ENCODE assay signal across 8 cellular contexts in the genomic region with DNA sequence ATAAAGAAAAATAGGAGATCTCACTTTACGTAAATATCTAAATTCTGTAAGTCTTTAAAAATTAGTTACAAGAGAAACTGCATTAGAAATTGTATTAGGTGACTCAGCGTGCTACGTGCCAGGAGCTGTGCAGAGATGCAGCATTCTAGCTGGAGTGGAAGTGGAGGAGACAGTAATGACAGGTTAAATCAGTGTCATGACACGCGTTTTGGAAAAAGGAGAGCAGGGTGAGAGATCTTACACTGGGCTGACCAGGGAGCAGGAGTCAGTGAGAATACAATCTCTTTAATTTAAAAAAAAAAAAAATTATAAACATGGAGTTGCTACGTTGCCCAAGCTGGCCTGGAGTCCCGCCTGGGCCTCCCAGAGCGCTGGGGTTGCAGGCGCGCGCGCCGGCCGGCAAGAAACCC. TPM values are rescaled to one million over a fixed set of nuclear protein-coding genes. Genes with fewer than 3 reads are reported as not detected.
DNase-seq lines count a peak whose midpoint lies in the region; ATAC-seq and TF ChIP-seq lines count a peak whose summit lies in the region.

No MANE protein-coding gene starts in this region.

- TF ChIP-seq CTCF in BE2C (IDR thresholded peaks at IDR 0.05; ENCODE audit: low read depth, low read length) (no peak), choroid plexus epithelial cell (conservative IDR thresholded peaks at IDR 0.05; ENCODE audit: low read depth, low read length) (no peak), vagina (IDR thresholded peaks at IDR 0.05) (no peak)

- peaks cover 20% of the 10 kb centered on the region for H3K36me3 ChIP-seq in BE2C
- H3K36me3 ChIP-seq in mesenchymal stem cell (ENCODE audit: control insufficient read depth in 1 of 2, insufficient read depth in 2 of 2, low read depth in 1 of 2, low read length in 2 of 2), result peaks cover 13 to 34% of the 10 kb centered on the region in 2 experiments
- H3K36me3 ChIP-seq in vagina, result peaks cover 0 to 10% of the 10 kb centered on the region in 2 donors

- no peak for TF ChIP-seq POLR2A in vagina (IDR thresholded peaks at IDR 0.05)

- H2BK12ac ChIP-seq in mesenchymal stem cell (ENCODE audit: low read length in 2 of 2), result no peak overlapping the region

- H3K27me3 ChIP-seq in BE2C (no peaks in the 10 kb centered on the region), mesenchymal stem cell (ENCODE audit: control insufficient read depth in 1 of 2, insufficient read depth in 1 of 2, low read length in 2 of 2) (no peaks in the 10 kb centered on the region), vagina (no peaks in the 10 kb centered on the region)

- H3K9me3 ChIP-seq in BE2C (no peaks in the 10 kb centered on the region), mesenchymal stem cell (ENCODE audit: control insufficient read depth, low read length) (no peaks in the 10 kb centered on the region), vagina (no peaks in the 10 kb centered on the region)

- peak overlapping the region; percentile 91 for H2AFZ ChIP-seq in mesenchymal stem cell (ENCODE audit: low read depth, low read length)

- H3K4me1 ChIP-seq in BE2C (no peaks in the 10 kb centered on the region), mesenchymal stem cell (ENCODE audit: control insufficient read depth, insufficient read depth, low read depth, low read length) (peaks cover 4% of the 10 kb centered on the region), vagina (peaks cover 20% of the 10 kb centered on the region)

- H2BK120ac ChIP-seq in mesenchymal stem cell (ENCODE audit: low read depth, low read length), result no peak overlapping the region

- H2AK5ac ChIP-seq in mesenchymal stem cell (ENCODE audit: low read length, severe bottlenecking), result no peak overlapping the region

- DNase-seq in BE2C (no peak), NOMO-1 treated with dmso at 0.1 percent for 144 hours (lab: John Stamatoyannopoulos, UW; ENCODE audit: unreplicated experiment) (peak; percentile 47), choroid plexus epithelial cell (ENCODE audit: low read depth) (peak; percentile 69), mesenchymal stem cell (peak; percentile 75), vagina (ENCODE audit: extremely low spot score in 2 of 2) (no peak), NCI-H1417 treated with DMSO at 0.1 percent for 48 hours (lab: John Stamatoyannopoulos, UW) (no peak)

- H3K4me3 ChIP-seq in BE2C (ENCODE audit: low read depth, low read length) (peak overlapping the region; percentile 65), choroid plexus epithelial cell (ENCODE audit: low read depth, low read length) (peak overlapping the region; percentile 91), mesenchymal stem cell (ENCODE audit: insufficient read depth in 1 of 2, low read depth in 1 of 2, low read length in 2 of 2) (peak overlapping the region; percentile 88 to 91), vagina (peak overlapping the region; percentile 64 to 88)

- intact Hi-C loops in vagina (cut with DNase I), result no loop called here

- peak overlapping the region; percentile 41 for H3K27ac ChIP-seq in mesenchymal stem cell (ENCODE audit: low read length, poor library complexity, severe bottlenecking)
- H3K27ac ChIP-seq in vagina, result peak overlapping the region; percentile 42

- H4K8ac ChIP-seq in mesenchymal stem cell (ENCODE audit: low read length), result peak overlapping the region; percentile 92

- no peak overlapping the region for H3K4ac ChIP-seq in mesenchymal stem cell (ENCODE audit: low read depth in 1 of 2, low read length in 2 of 2)

- H3K4me2 ChIP-seq in mesenchymal stem cell (ENCODE audit: low read length, poor library complexity, severe bottlenecking), result peak overlapping the region; percentile 49

- no peak overlapping the region for H2BK15ac ChIP-seq in mesenchymal stem cell (ENCODE audit: low read depth, poor library complexity, severe bottlenecking)

- H3K18ac ChIP-seq in mesenchymal stem cell (ENCODE audit: low read depth in 1 of 2, low read length in 2 of 2), result peak overlapping the region; percentile 73 to 92

- H3K23ac ChIP-seq in mesenchymal stem cell (ENCODE audit: low read length in 2 of 2), result no peak overlapping the region

- H3K9ac ChIP-seq in mesenchymal stem cell (ENCODE audit: low read length), result peak overlapping the region; percentile 92

- H4K91ac ChIP-seq in mesenchymal stem cell (ENCODE audit: low read length), result peak overlapping the region; percentile 82

- H2BK5ac ChIP-seq in mesenchymal stem cell (ENCODE audit: low read depth, low read length, poor library complexity, severe bottlenecking), result no peak overlapping the region

- ATAC-seq in GM18508 (IDR thresholded peaks at IDR 0.05; ENCODE audit: insufficient read depth, unreplicated experiment), result peak; percentile 10
- peak; percentile 1 for ATAC-seq in HG03025 (IDR thresholded peaks at IDR 0.05; ENCODE audit: low FRiP score, unreplicated experiment)

- no peak overlapping the region for H3K14ac ChIP-seq in mesenchymal stem cell (ENCODE audit: low read length in 2 of 2)

- WGBS in mesenchymal stem cell, result under 1% methylated on average over 11 of the region's 14 CpGs

- peaks cover 22% of the 10 kb centered on the region for H3K79me1 ChIP-seq in mesenchymal stem cell (replicated peaks; ENCODE audit: low read length, poor library complexity, severe bottlenecking)

RNA-seq across cellular contexts. Expression of a gene that starts 0.6 kb away (rescaled TPM):
- 27.9 TPM for polyA plus RNA-seq in BE2C (2012; ENCODE audit: insufficient read depth, insufficient read length, low read depth)
- 12.5 TPM for polyA plus RNA-seq in mesenchymal stem cell (2013, experiment 1 of 2)
- 13.3 TPM for polyA plus RNA-seq in mesenchymal stem cell (2013, experiment 2 of 2)
- 11.3 TPM for total RNA-seq in vagina

RNA-seq across cellular contexts. Expression of a gene that starts 58.6 kb away (rescaled TPM):
- polyA plus RNA-seq in BE2C (2012; ENCODE audit: insufficient read depth, insufficient read length, low read depth), result 41.7 TPM
- 42.1 TPM for polyA plus RNA-seq in mesenchymal stem cell (2013, experiment 1 of 2)
- polyA plus RNA-seq in mesenchymal stem cell (2013, experiment 2 of 2), result 39.2 TPM
- total RNA-seq in vagina, result 101 TPM

Comparison
In these comparisons a context has a peak if more than half of its experiments do, and no peak if none do; other contexts are left out.
1. DNase-seq: peak in NOMO-1 treated with dmso at 0.1 percent for 144 hours (single experiment), choroid plexus epithelial cell (single experiment) and mesenchymal stem cell (single experiment); none in BE2C (single experiment), vagina (0 of 2) and NCI-H1417 treated with DMSO at 0.1 percent for 48 hours (single experiment).
2. Peak in every context shown above with its lines, with median percentiles within 50 percentile points of each other: H3K4me3 ChIP-seq.